8 cellular contexts compared by ENCODE assay signal in the genomic region with DNA sequence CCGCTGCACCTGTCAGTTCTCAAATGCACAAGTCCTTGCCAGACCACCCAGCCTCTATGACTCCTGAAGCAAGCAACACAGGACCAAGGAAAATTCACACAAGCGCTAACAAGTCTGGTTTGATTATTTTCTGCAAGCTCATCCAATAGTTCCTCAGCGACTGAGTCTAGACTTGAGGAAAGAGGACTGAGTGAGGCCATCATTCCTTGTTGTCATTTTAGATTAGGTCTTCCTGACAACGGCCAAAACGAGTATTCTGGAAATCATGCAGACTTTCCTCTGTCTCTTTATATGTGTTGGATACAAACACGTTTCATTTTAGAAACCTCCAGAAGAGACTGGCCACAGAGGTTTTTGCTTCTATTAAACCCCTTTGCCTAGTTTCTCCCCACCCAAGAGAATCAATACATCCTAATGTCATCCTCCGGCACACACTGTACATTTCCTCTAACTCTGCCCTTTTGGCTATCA. TPM values are rescaled to one million over a fixed set of nuclear protein-coding genes. Genes with fewer than 3 reads are reported as not detected.
DNase-seq lines count a peak whose midpoint lies in the region; ATAC-seq and TF ChIP-seq lines count a peak whose summit lies in the region.

No MANE protein-coding gene starts in this region.

- in situ Hi-C loops in astrocyte of the spinal cord (cut with HindIII; ENCODE audit: low sequenced_read_pairs), result no loop called here

- peaks cover 45% of the 10 kb centered on the region for H3K36me3 Mint-ChIP-seq in Calu3 (ENCODE audit: insufficient read depth, unreplicated experiment)

- H3K4me1 Mint-ChIP-seq in Calu3 (ENCODE audit: low read depth, unreplicated experiment), result peaks cover 35% of the 10 kb centered on the region

- peak overlapping the region; percentile 73 for H3K4me3 Mint-ChIP-seq in Calu3 (ENCODE audit: low read depth, unreplicated experiment)

- peaks cover 21 to 56% of the 10 kb centered on the region in 2 donors for H3K4me1 ChIP-seq in thoracic aorta (ENCODE audit: control insufficient read depth in 1 of 2, low read depth in 2 of 2)

- peak overlapping the region; percentile 98 for H3K27ac Mint-ChIP-seq in Calu3 (ENCODE audit: unreplicated experiment)

- no peaks in the 10 kb centered on the region for H3K9me3 ChIP-seq in thoracic aorta

- H3K27me3 ChIP-seq in thoracic aorta (replicated peaks; ENCODE audit: insufficient read depth), result no peaks in the 10 kb centered on the region

- ATAC-seq in thoracic aorta (ENCODE audit: insufficient number of reproducible peaks, low FRiP score, low read depth) (no peak), HG03095 (IDR thresholded peaks at IDR 0.05; ENCODE audit: unreplicated experiment) (no peak)

- DNase-seq in Calu3, result no peak
- peak; percentile 30 to 60 for DNase-seq in Kasumi-1 (lab: John Stamatoyannopoulos, UW)
- DNase-seq in astrocyte of the spinal cord (ENCODE audit: low read depth, low spot score), result peak; percentile 31
- DNase-seq in kidney tubule cell (ENCODE audit: low spot score), result peak; percentile 31
- DNase-seq in thoracic aorta (ENCODE audit: low spot score), result no peak
- no peak for DNase-seq in SW 1271 (lab: John Stamatoyannopoulos, UW)
- no peak for DNase-seq in GDM1 (lab: John Stamatoyannopoulos, UW)

- TSS peak; percentile 72 for BruUV-seq in Calu3 (replicated peaks; lab: Mats Ljungman, UMichigan)

- H3K27ac ChIP-seq in thoracic aorta, result peak overlapping the region; percentile 88 to 95

- intact Hi-C loops in Calu3 (cut with micrococcal nuclease; ENCODE audit: unreplicated experiment), result no loop called here

- no peaks in the 10 kb centered on the region for H3K27me3 Mint-ChIP-seq in Calu3 (ENCODE audit: unreplicated experiment)

- H3K36me3 ChIP-seq in thoracic aorta, result no peaks in the 10 kb centered on the region

- H3K9me3 Mint-ChIP-seq in Calu3 (ENCODE audit: low read depth, unreplicated experiment), result peaks cover 2% of the 10 kb centered on the region

- TF ChIP-seq CTCF in Calu3 (IDR thresholded peaks at IDR 0.05; ENCODE audit: unreplicated experiment), result no peak
- TF ChIP-seq CTCF in astrocyte of the spinal cord (IDR thresholded peaks at IDR 0.05; ENCODE audit: low read depth, low read length), result no peak
- TF ChIP-seq CTCF in thoracic aorta (IDR thresholded peaks at IDR 0.05), result no peak

- CTCF ChIA-PET in Calu3 (lab: Charles Lee), result interaction anchor here (0.5 to 1.4 kb wide), 2 partner anchors 16 to 30 kb away, joined by 3 to 5 read pairs; no protein-coding TSS in a partner anchor

- H3K4me3 ChIP-seq in astrocyte of the spinal cord (ENCODE audit: low read depth, low read length) (peak overlapping the region; percentile 94), thoracic aorta (peak overlapping the region; percentile 78)

RNA-seq across cellular contexts. Expression of a gene that starts 0.6 kb away (rescaled TPM):
- total RNA-seq in Calu3 (2022) (80.5 and 82.0 TPM in 2 replicates), thoracic aorta (100 to 1,000 TPM in 1 of 2 donors, 10 to 100 TPM in 1; 40.2 to 101 TPM)

RNA-seq across cellular contexts. Expression of a gene that starts 1.1 kb away (rescaled TPM):
- 87.8 and 99.5 TPM in 2 replicates for total RNA-seq in Calu3 (2022)
- total RNA-seq in thoracic aorta, result 100 to 1,000 TPM in 1 of 2 donors, 10 to 100 TPM in 1; 92.9 to 157 TPM

RNA-seq across cellular contexts. Expression of a gene that starts 31.2 kb away (rescaled TPM):
- 18.1 and 18.2 TPM in 2 replicates for total RNA-seq in Calu3 (2022)
- total RNA-seq in thoracic aorta, result 10 to 100 TPM; 40.9 to 62.2 TPM

RNA-seq across cellular contexts. Expression of a gene that starts 54.4 kb away (rescaled TPM):
- 91.4 and 95.1 TPM in 2 replicates for total RNA-seq in Calu3 (2022)
- 10 to 100 TPM; 58.5 to 76.1 TPM for total RNA-seq in thoracic aorta

RNA-seq across cellular contexts. Expression of a gene that starts 54.6 kb away (rescaled TPM):
- total RNA-seq in Calu3 (2022) (43.3 and 46.0 TPM in 2 replicates), thoracic aorta (10 to 100 TPM; 38.2 to 52.9 TPM)

Comparison
In these comparisons a context has a peak if more than half of its experiments do, and no peak if none do; other contexts are left out.
1. DNase-seq: peak in Kasumi-1 (2 of 2), astrocyte of the spinal cord (single experiment) and kidney tubule cell (single experiment); none in Calu3 (single experiment), thoracic aorta (single experiment), SW 1271 (0 of 2) and GDM1 (single experiment).